ENCODE assay signal across 8 cellular contexts in the genomic region with DNA sequence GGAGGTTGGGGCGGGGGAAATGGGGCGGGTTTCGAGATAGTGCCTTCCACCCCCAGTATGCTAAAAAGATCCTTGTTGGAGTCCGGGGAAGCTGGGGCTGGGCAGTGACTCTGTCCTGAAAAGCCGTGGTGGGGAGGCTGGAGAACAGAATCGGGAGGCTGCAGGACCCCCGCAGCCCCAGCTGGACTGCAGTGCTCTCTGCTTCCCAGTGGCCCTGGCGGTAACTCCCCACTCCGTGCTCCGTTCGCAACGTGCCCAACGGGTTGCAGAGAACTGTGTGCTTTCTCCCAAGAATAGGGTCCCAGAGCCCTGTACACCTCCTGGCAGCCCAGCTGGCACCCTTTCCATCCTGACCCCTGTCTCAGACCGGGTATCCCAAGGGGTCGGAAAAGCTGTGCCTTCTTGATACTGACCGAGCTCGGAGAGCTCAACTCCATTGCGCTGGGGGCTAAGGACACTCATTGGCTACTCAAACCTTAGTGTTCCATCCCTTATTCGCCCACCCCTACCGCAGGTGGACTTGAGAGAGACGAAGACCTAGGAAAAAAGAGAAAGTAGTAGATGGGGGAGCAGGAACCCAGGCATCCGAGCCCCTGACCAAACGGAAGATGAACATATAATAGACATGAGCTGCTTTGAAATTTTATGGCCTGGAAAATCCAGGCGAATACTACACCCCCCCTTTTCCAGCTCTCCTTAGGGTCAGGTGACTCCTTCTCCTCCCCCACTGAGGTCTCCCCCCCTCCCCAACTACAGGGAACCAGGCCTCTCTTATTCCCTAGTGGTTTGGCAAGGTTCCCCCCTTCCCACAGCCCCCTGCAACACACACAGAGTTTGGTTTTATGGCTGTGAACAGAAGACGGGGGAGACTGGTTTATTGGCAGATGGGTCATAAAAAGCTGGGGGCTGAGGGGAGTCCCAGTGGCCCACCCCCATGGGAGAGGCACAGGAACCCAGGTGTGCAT. TPM values are rescaled to one million over a fixed set of nuclear protein-coding genes. Genes with fewer than 3 reads are reported as not detected.
A peak's percentile ranks its signal among the peaks of the same experiment; 100 is the strongest.
DNase-seq lines count a peak whose midpoint lies in the region; ATAC-seq and TF ChIP-seq lines count a peak whose summit lies in the region.

No MANE protein-coding gene starts in this region.

- RAD21 ChIA-PET in HCT116 (lab: Charles Lee; ENCODE audit: low non-redundant PET in 1 of 2, low total read pairs in 2 of 2, uncharacterized antibody in 2 of 2, unreplicated experiment in 2 of 2) = no interaction called here

- peaks cover 3% of the 10 kb centered on the region; the same call in 1 of the 2 replicates for H3K79me2 ChIP-seq in HCT116 (ENCODE audit: insufficient read depth, low read length)

- peak; percentile 5; the same call in 1 of the 2 replicates for ATAC-seq in HCT116
- ATAC-seq in stimulated activated naive B cell treated with anti-CD40 and anti-IgM and Interleukin-4, amounts not matched to agents 10 μg/mL and 1 μg/mL and 100 μg/mL, for 72 hours (replicated peaks) = no peak

- TF ChIP-seq CTCF in A673 (conservative IDR thresholded peaks at IDR 0.05; ENCODE audit: low read depth, low read length) (no peak), HCT116 (IDR thresholded peaks at IDR 0.05 in 2 of 3, conservative IDR thresholded peaks at IDR 0.05 in 1 of 3; ENCODE audit: borderline replicate concordance in 1 of 3, insufficient read depth in 1 of 3, low read depth in 2 of 3, low read length in 2 of 3) (no peak)

- H3K4me1 Mint-ChIP-seq in activated T-helper 2 cell treated with anti-CD3 and anti-CD28 coated beads, Interferon-gamma antibody, Interleukin-2, Interleukin-4, amounts not matched to agents 10 μg/mL and 5 μg/mL and 100 μg/mL, durations not matched to agents 14 hours and 24 hours and 36 hours (ENCODE audit: low read depth) = peaks cover 30% of the 10 kb centered on the region
- peaks cover 32 to 52% of the 10 kb centered on the region in 2 donors for H3K4me1 Mint-ChIP-seq in stimulated activated naive B cell treated with anti-CD40 and anti-IgM and Interleukin-4, amounts not matched to agents 10 μg/mL and 1 μg/mL and 100 μg/mL, for 72 hours

- peak overlapping the region; percentile 97 for H3K4me2 ChIP-seq in HCT116 (ENCODE audit: low read length)

- POLR2A ChIA-PET in A673 (lab: Charles Lee; ENCODE audit: low non-redundant PET) = interaction anchor here (0.6 to 0.7 kb wide), 2 partner anchors 11 to 45 kb away, joined by 3 read pairs; no protein-coding TSS in a partner anchor
- POLR2A ChIA-PET in HCT116 (lab: Charles Lee) = interaction anchor here (0.5 to 1.1 kb wide), 4 partner anchors 8 to 73 kb away, joined by 3 read pairs; partner anchors contain the start of genes ORMDL2 and SARNP

- no peaks in the 10 kb centered on the region for H3K9me2 ChIP-seq in HCT116 (ENCODE audit: insufficient read depth)

- H3K27ac ChIP-seq in A673 (ENCODE audit: low read depth, low read length, poor library complexity, severe bottlenecking) = peak overlapping the region; percentile 80
- no peak overlapping the region for H3K27ac ChIP-seq in HCT116 (ENCODE audit: low read depth, low read length)

- TF ChIP-seq POLR2A in HCT116 (IDR thresholded peaks at IDR 0.05; ENCODE audit: borderline replicate concordance, extremely low read depth, insufficient read depth, insufficient read length) = no peak

- no peaks in the 10 kb centered on the region for H4K20me1 ChIP-seq in HCT116 (ENCODE audit: insufficient read depth)

- no peak for TF ChIP-seq RAD21 in HCT116 (IDR thresholded peaks at IDR 0.05; ENCODE audit: low read depth)

- peaks cover 21% of the 10 kb centered on the region for H3K36me3 Mint-ChIP-seq in activated T-helper 2 cell treated with anti-CD3 and anti-CD28 coated beads, Interferon-gamma antibody, Interleukin-2, Interleukin-4, amounts not matched to agents 10 μg/mL and 5 μg/mL and 100 μg/mL, durations not matched to agents 14 hours and 24 hours and 36 hours (ENCODE audit: low read depth)
- H3K36me3 Mint-ChIP-seq in stimulated activated naive B cell treated with anti-CD40 and anti-IgM and Interleukin-4, amounts not matched to agents 10 μg/mL and 1 μg/mL and 100 μg/mL, for 72 hours = peaks cover 5 to 12% of the 10 kb centered on the region in 2 donors

- DNase-seq in A673 (ENCODE audit: low spot score) (no peak), HCT116 (ENCODE audit: low read depth, low spot score) (no peak), SIG-M5 (lab: John Stamatoyannopoulos, UW) (no peak), NCI-H2196 treated with DMSO at 0.1 percent for 48 hours (lab: John Stamatoyannopoulos, UW; ENCODE audit: unreplicated experiment) (no peak)
- no peak for DNase-seq in activated T-helper 2 cell treated with anti-CD3 and anti-CD28 coated beads, Interferon-gamma antibody, Interleukin-2, Interleukin-4, amounts not matched to agents 10 μg/mL and 5 μg/mL and 100 μg/mL, durations not matched to agents 14 hours and 24 hours and 36 hours (ENCODE audit: low spot score)
- DNase-seq in stimulated activated naive B cell treated with anti-CD40 and anti-IgM and Interleukin-4, amounts not matched to agents 10 μg/mL and 1 μg/mL and 100 μg/mL, for 72 hours = no peak
- DNase-seq in NK-92 treated with Interleukin-12 subunit alpha and Interleukin-12 subunit beta, amount 100 ng/mL, for 24 hours (lab: John Stamatoyannopoulos, UW) = no peak

- peak overlapping the region; percentile 86 for H3K4me3 Mint-ChIP-seq in activated T-helper 2 cell treated with anti-CD3 and anti-CD28 coated beads, Interferon-gamma antibody, Interleukin-2, Interleukin-4, amounts not matched to agents 10 μg/mL and 5 μg/mL and 100 μg/mL, durations not matched to agents 14 hours and 24 hours and 36 hours (ENCODE audit: low read depth)
- peak overlapping the region; percentile 89 to 90 for H3K4me3 Mint-ChIP-seq in stimulated activated naive B cell treated with anti-CD40 and anti-IgM and Interleukin-4, amounts not matched to agents 10 μg/mL and 1 μg/mL and 100 μg/mL, for 72 hours

- H3K27me3 ChIP-seq in A673 (replicated peaks; ENCODE audit: insufficient read depth, low read depth, low read length, poor library complexity) (no peaks in the 10 kb centered on the region), HCT116 (ENCODE audit: insufficient read depth, low read length) (no peaks in the 10 kb centered on the region)

- H3K4me3 ChIP-seq in A673 (ENCODE audit: low read depth, low read length, poor library complexity, severe bottlenecking) = peak overlapping the region; percentile 70
- peak overlapping the region; percentile 55 to 80 for H3K4me3 ChIP-seq in HCT116 (replicated peaks in 1 of 2; ENCODE audit: low read depth in 1 of 2, low read length in 2 of 2)
- peak overlapping the region; percentile 97 for H3K4me3 ChIP-seq in iPS-18c (ENCODE audit: insufficient read depth, low read depth, low read length)

- H3K4me1 ChIP-seq in A673 (ENCODE audit: insufficient read depth, low read length, poor library complexity, severe bottlenecking) = peaks cover 9% of the 10 kb centered on the region
- H3K4me1 ChIP-seq in HCT116 (ENCODE audit: control insufficient read depth in 1 of 2, insufficient read depth in 2 of 2, low read length in 2 of 2) = peaks cover 7 to 27% of the 10 kb centered on the region in 2 experiments

- H3K36me3 ChIP-seq in A673 (ENCODE audit: insufficient read depth, low read length, poor library complexity, severe bottlenecking) (peaks cover 20% of the 10 kb centered on the region), HCT116 (ENCODE audit: control insufficient read depth in 1 of 2, insufficient read depth in 2 of 2, low read length in 2 of 2) (no peaks in the 10 kb centered on the region)

- no peak overlapping the region for H3K27ac Mint-ChIP-seq in activated T-helper 2 cell treated with anti-CD3 and anti-CD28 coated beads, Interferon-gamma antibody, Interleukin-2, Interleukin-4, amounts not matched to agents 10 μg/mL and 5 μg/mL and 100 μg/mL, durations not matched to agents 14 hours and 24 hours and 36 hours
- H3K27ac Mint-ChIP-seq in stimulated activated naive B cell treated with anti-CD40 and anti-IgM and Interleukin-4, amounts not matched to agents 10 μg/mL and 1 μg/mL and 100 μg/mL, for 72 hours = peak overlapping the region; percentile 32

- no peaks in the 10 kb centered on the region for H3K9me3 ChIP-seq in A673 (ENCODE audit: low read depth, low read length, poor library complexity, severe bottlenecking)
- H3K9me3 ChIP-seq in HCT116 (ENCODE audit: control insufficient read depth in 1 of 2, insufficient read depth in 1 of 2, low read depth in 1 of 2, low read length in 2 of 2) = no peaks in the 10 kb centered on the region
- peaks cover 2% of the 10 kb centered on the region for H3K9me3 ChIP-seq in iPS-18c (ENCODE audit: control insufficient read depth, insufficient read depth, low read length)

- BruUV-seq in A673 (replicated peaks; lab: Mats Ljungman, UMichigan) = TSS peak; percentile 33
- BruUV-seq in HCT116 (replicated peaks; lab: Mats Ljungman, UMichigan) = TSS peak; percentile 57

- CTCF ChIA-PET in A673 (lab: Charles Lee) (interaction anchor here (0.5 to 0.6 kb wide), 2 partner anchors 28 to 55 kb away, joined by 7 read pairs; partner anchors contain the start of gene BLOC1S1), HCT116 (lab: Charles Lee) (interaction anchor here (1.1 to 1.5 kb wide), 2 partner anchors 183 to 303 kb away, joined by 3 read pairs; partner anchors contain the start of gene PYM1)

- peak overlapping the region; percentile 69 for H3K9ac ChIP-seq in HCT116 (ENCODE audit: low read length)

- H3K27me3 Mint-ChIP-seq in activated T-helper 2 cell treated with anti-CD3 and anti-CD28 coated beads, Interferon-gamma antibody, Interleukin-2, Interleukin-4, amounts not matched to agents 10 μg/mL and 5 μg/mL and 100 μg/mL, durations not matched to agents 14 hours and 24 hours and 36 hours (ENCODE audit: low read depth) = no peaks in the 10 kb centered on the region
- H3K27me3 Mint-ChIP-seq in stimulated activated naive B cell treated with anti-CD40 and anti-IgM and Interleukin-4, amounts not matched to agents 10 μg/mL and 1 μg/mL and 100 μg/mL, for 72 hours = peaks cover 0 to 5% of the 10 kb centered on the region in 2 donors

- intact Hi-C loops in A673 (cut with micrococcal nuclease; ENCODE audit: unreplicated experiment) (no loop called here), HCT116 (cut with micrococcal nuclease) (no loop called here)
- intact Hi-C loops in activated T-helper 2 cell treated with anti-CD3 and anti-CD28 coated beads, Interferon-gamma antibody, Interleukin-2, Interleukin-4, amounts not matched to agents 10 μg/mL and 5 μg/mL and 100 μg/mL, durations not matched to agents 14 hours and 24 hours and 36 hours (cut with micrococcal nuclease) = loop anchor here (1.0 to 2.0 kb wide), 3 partner anchors 15 to 53 kb away; partner anchors contain the start of gene CD63

- no peaks in the 10 kb centered on the region for H3K9me3 Mint-ChIP-seq in activated T-helper 2 cell treated with anti-CD3 and anti-CD28 coated beads, Interferon-gamma antibody, Interleukin-2, Interleukin-4, amounts not matched to agents 10 μg/mL and 5 μg/mL and 100 μg/mL, durations not matched to agents 14 hours and 24 hours and 36 hours
- H3K9me3 Mint-ChIP-seq in stimulated activated naive B cell treated with anti-CD40 and anti-IgM and Interleukin-4, amounts not matched to agents 10 μg/mL and 1 μg/mL and 100 μg/mL, for 72 hours = no peaks in the 10 kb centered on the region

- H2AFZ ChIP-seq in HCT116 (ENCODE audit: low read depth, low read length, poor library complexity, severe bottlenecking) = no peak overlapping the region

RNA-seq across cellular contexts. Expression of gene GDF11, which starts 1.3 kb away (rescaled TPM):
- total RNA-seq in A673 (2021) (38.4 and 46.9 TPM in 2 replicates), HCT116 (2021; ENCODE audit: unreplicated experiment) (5.3 TPM)
- 5.1 and 6.5 TPM in 2 replicates for polyA plus RNA-seq in HCT116 (2012)
- total RNA-seq in activated T-helper 2 cell treated with anti-CD3 and anti-CD28 coated beads, Interferon-gamma antibody, Interleukin-2, Interleukin-4, amounts not matched to agents 10 μg/mL and 5 μg/mL and 100 μg/mL, durations not matched to agents 14 hours and 24 hours and 36 hours = 15.3 and 15.4 TPM in 2 replicates

RNA-seq across cellular contexts. Expression of gene CD63, which starts 15.4 kb away (rescaled TPM):
- 367 and 371 TPM in 2 replicates for total RNA-seq in A673 (2021)
- 355 TPM for total RNA-seq in HCT116 (2021; ENCODE audit: unreplicated experiment)
- 349 and 393 TPM in 2 replicates for polyA plus RNA-seq in HCT116 (2012)
- total RNA-seq in activated T-helper 2 cell treated with anti-CD3 and anti-CD28 coated beads, Interferon-gamma antibody, Interleukin-2, Interleukin-4, amounts not matched to agents 10 μg/mL and 5 μg/mL and 100 μg/mL, durations not matched to agents 14 hours and 24 hours and 36 hours = 230 and 236 TPM in 2 replicates

RNA-seq across cellular contexts. Expression of gene RDH5, which starts 24.1 kb away (rescaled TPM):
- 6.7 and 9.7 TPM in 2 replicates for total RNA-seq in A673 (2021)
- total RNA-seq in HCT116 (2021; ENCODE audit: unreplicated experiment) = 6.2 TPM
- 3.2 and 3.3 TPM in 2 replicates for polyA plus RNA-seq in HCT116 (2012)
- 6.5 and 8.1 TPM in 2 replicates for total RNA-seq in activated T-helper 2 cell treated with anti-CD3 and anti-CD28 coated beads, Interferon-gamma antibody, Interleukin-2, Interleukin-4, amounts not matched to agents 10 μg/mL and 5 μg/mL and 100 μg/mL, durations not matched to agents 14 hours and 24 hours and 36 hours

RNA-seq across cellular contexts. Expression of gene BLOC1S1, which starts 28.4 kb away (rescaled TPM):
- total RNA-seq in A673 (2021) (76.0 and 86.3 TPM in 2 replicates), HCT116 (2021; ENCODE audit: unreplicated experiment) (85.5 TPM)
- polyA plus RNA-seq in HCT116 (2012) = 137 and 151 TPM in 2 replicates
- total RNA-seq in activated T-helper 2 cell treated with anti-CD3 and anti-CD28 coated beads, Interferon-gamma antibody, Interleukin-2, Interleukin-4, amounts not matched to agents 10 μg/mL and 5 μg/mL and 100 μg/mL, durations not matched to agents 14 hours and 24 hours and 36 hours = 72.3 and 73.9 TPM in 2 replicates

RNA-seq across cellular contexts. Expression of gene ITGA7, which starts 36.5 kb away (rescaled TPM):
- total RNA-seq in A673 (2021) = 14.7 and 21.4 TPM in 2 replicates
- 17.8 TPM for total RNA-seq in HCT116 (2021; ENCODE audit: unreplicated experiment)
- 14.7 and 15.0 TPM in 2 replicates for polyA plus RNA-seq in HCT116 (2012)
- total RNA-seq in activated T-helper 2 cell treated with anti-CD3 and anti-CD28 coated beads, Interferon-gamma antibody, Interleukin-2, Interleukin-4, amounts not matched to agents 10 μg/mL and 5 μg/mL and 100 μg/mL, durations not matched to agents 14 hours and 24 hours and 36 hours = 0.94 and 1.9 TPM in 2 replicates
